9 cellular contexts compared by ENCODE assay signal in genomic region chr10:124733566-124734245, GRCh38. TPM values are rescaled to one million over a fixed set of nuclear protein-coding genes. Genes with fewer than 3 reads are reported as not detected.
DNase-seq lines count a peak whose midpoint lies in the region; ATAC-seq and TF ChIP-seq lines count a peak whose summit lies in the region.
"Had no signal": no experiment of that assay in that cellular context is flagged by ENCODE, and none has a peak within 500 bp of the region (broad histone marks: within the 10 kb centered on the region; RNA-seq: fewer than 3 reads in every experiment).

No MANE protein-coding gene starts in this region.

- H3K9me2 ChIP-seq in hepatocyte (replicated peaks; ENCODE audit: insufficient read depth) = no peaks in the 10 kb centered on the region

- H2AFZ ChIP-seq in IMR-90 (replicated peaks; ENCODE audit: low read length, poor library complexity) = peak overlapping the region; percentile 26
- H2AFZ ChIP-seq in hepatocyte = no peak overlapping the region

- no peak overlapping the region for H3K4me2 ChIP-seq in IMR-90 (ENCODE audit: low read depth, low read length)
- peak overlapping the region; percentile 16 for H3K4me2 ChIP-seq in hepatocyte

- H3K27ac ChIP-seq in IMR-90 (ENCODE audit: insufficient read depth, low read length) = no peak overlapping the region
- peak overlapping the region; percentile 27 for H3K27ac ChIP-seq in hepatocyte
- H3K27ac ChIP-seq in spleen = peak overlapping the region; percentile 71 to 95 (median 87)

- no peak overlapping the region for H4K91ac ChIP-seq in IMR-90 (ENCODE audit: insufficient read depth, low read depth, low read length)

- no peak overlapping the region for H3K23ac ChIP-seq in IMR-90 (ENCODE audit: low read depth, low read length)

- no peak overlapping the region for H2BK5ac ChIP-seq in IMR-90 (ENCODE audit: low read depth, low read length, poor library complexity, severe bottlenecking)

- peaks cover 3 to 33% of the 10 kb centered on the region in 2 experiments; a peak in 2 of 4 replicates for H3K79me1 ChIP-seq in IMR-90 (ENCODE audit: low read depth in 1 of 2, low read length in 2 of 2)

- intact Hi-C loops in IMR-90 (cut with micrococcal nuclease) = no loop called here
- intact Hi-C loops in activated T-helper 2 cell treated with anti-CD3 and anti-CD28 coated beads, Interferon-gamma antibody, Interleukin-2, Interleukin-4, amounts not matched to agents 10 μg/mL and 5 μg/mL and 100 μg/mL, durations not matched to agents 14 hours and 24 hours and 36 hours (cut with micrococcal nuclease) = loop anchor here (1.0 kb wide), 2 partner anchors 8 to 15 kb away; no protein-coding TSS in a partner anchor
- intact Hi-C loops in spleen (cut with DNase I; ENCODE audit: low total_unique reads) = no loop called here

- no peak overlapping the region for H3K4ac ChIP-seq in IMR-90 (ENCODE audit: low read depth, low read length)

- TF ChIP-seq CTCF in IMR-90 (conservative IDR thresholded peaks at IDR 0.05; ENCODE audit: low read depth, low read length) = no peak
- no peak for TF ChIP-seq CTCF in hepatocyte (IDR thresholded peaks at IDR 0.05; ENCODE audit: poor library complexity)
- no peak for TF ChIP-seq CTCF in spleen (IDR thresholded peaks at IDR 0.05 in 8 of 11, conservative IDR thresholded peaks at IDR 0.05 in 3 of 11)

- WGBS in IMR-90 (ENCODE audit: extremely low coverage in 2 of 2, insufficient read length in 1 of 2), 2 experiments = 81% methylated on average over 2 of the region's 13 CpGs; no CpG with 5 or more reads in 1 of the 2 experiments
- 74% methylated on average over 13 of the region's 13 CpGs for WGBS in hepatocyte (ENCODE audit: low lambda C conversion rate, missing lambda C conversion rate)
- WGBS in spleen, 5 donors = 63 to 79% (median 74%) methylated on average over 13 of the region's 13 CpGs

- no peak overlapping the region for H3K4me3 Mint-ChIP-seq in activated T-helper 2 cell treated with anti-CD3 and anti-CD28 coated beads, Interferon-gamma antibody, Interleukin-2, Interleukin-4, amounts not matched to agents 10 μg/mL and 5 μg/mL and 100 μg/mL, durations not matched to agents 14 hours and 24 hours and 36 hours (ENCODE audit: low read depth)

- H4K5ac ChIP-seq in IMR-90 (ENCODE audit: low read depth, low read length) = no peak overlapping the region

- no peak overlapping the region for H3K56ac ChIP-seq in IMR-90 (ENCODE audit: extremely low read depth, insufficient read depth, low read length)

- H3K18ac ChIP-seq in IMR-90 (ENCODE audit: low read depth, low read length) = no peak overlapping the region

- TF ChIP-seq POLR2A in IMR-90 (IDR thresholded peaks at IDR 0.05; ENCODE audit: low read depth, low read length) = no peak
- no peak for TF ChIP-seq POLR2A in spleen (IDR thresholded peaks at IDR 0.05)

- H2BK20ac ChIP-seq in IMR-90 (ENCODE audit: low read depth, low read length) = no peak overlapping the region

- H3K9me3 ChIP-seq in IMR-90 (ENCODE audit: control insufficient read depth, insufficient read depth, low read length) = no peaks in the 10 kb centered on the region
- H3K9me3 ChIP-seq in hepatocyte (ENCODE audit: low read depth) = no peaks in the 10 kb centered on the region
- no peaks in the 10 kb centered on the region for H3K9me3 ChIP-seq in spleen

- CTCF ChIA-PET in IMR-90 (lab: Yijun Ruan, JAX) = interaction anchor here (0.7 kb wide), 1 partner anchor 14 kb away, joined by 3 read pairs; no protein-coding TSS in a partner anchor

- H3K36me3 ChIP-seq in IMR-90 (ENCODE audit: control insufficient read depth, insufficient read depth, low read length) (0 out of 2 replicates have a peak, but pooled peaks cover 1% of the 10 kb centered on the region), hepatocyte (replicated peaks; ENCODE audit: insufficient read depth, low read depth) (no peaks in the 10 kb centered on the region), spleen (peaks cover 0 to 39% (median 0%) of the 10 kb centered on the region in 6 donors)

- H2AK9ac ChIP-seq in IMR-90 (replicated peaks; ENCODE audit: low read depth, low read length, poor library complexity) = peak overlapping the region; percentile 7

- no peak overlapping the region for H3K14ac ChIP-seq in IMR-90 (replicated peaks; ENCODE audit: low read depth, low read length)

- POLR2A ChIA-PET in IMR-90 (lab: Charles Lee; ENCODE audit: unreplicated experiment) = no interaction called here

- H4K8ac ChIP-seq in IMR-90 (ENCODE audit: low read depth in 2 of 2, low read length in 2 of 2) = no peak overlapping the region

- ATAC-seq in IMR-90 (ENCODE audit: low read depth) = no peak
- no peak for ATAC-seq in GM21360 (IDR thresholded peaks at IDR 0.05; ENCODE audit: unreplicated experiment)
- ATAC-seq: left colon had no signal

- TF ChIP-seq RAD21 in IMR-90 (IDR thresholded peaks at IDR 0.05; ENCODE audit: low read length) = no peak

- H3K27me3 ChIP-seq in IMR-90 (ENCODE audit: control insufficient read depth, insufficient read depth, low read length) = no peaks in the 10 kb centered on the region
- H3K27me3 ChIP-seq in hepatocyte = no peaks in the 10 kb centered on the region
- H3K27me3 ChIP-seq in spleen (replicated peaks in 1 of 7) = no peaks in the 10 kb centered on the region

- H2BK15ac ChIP-seq in IMR-90 (ENCODE audit: low read depth, low read length) = no peak overlapping the region

- DNase-seq in IMR-90 (no peak), hepatocyte (ENCODE audit: low spot score) (no peak), spleen (no peak), amygdala (lab: John Stamatoyannopoulos, UW) (no peak), DMS114 treated with DMSO at 0.1 percent for 48 hours (lab: John Stamatoyannopoulos, UW; ENCODE audit: unreplicated experiment) (no peak)
- no peak for DNase-seq in activated T-helper 2 cell treated with anti-CD3 and anti-CD28 coated beads, Interferon-gamma antibody, Interleukin-2, Interleukin-4, amounts not matched to agents 10 μg/mL and 5 μg/mL and 100 μg/mL, durations not matched to agents 14 hours and 24 hours and 36 hours (ENCODE audit: low spot score)
- no peak for DNase-seq in stimulated activated naive CD4-positive, alpha-beta T cell treated with Interleukin-2 at 50 U/mL for 16 hours (lab: John Stamatoyannopoulos, UW)

- H2AK5ac ChIP-seq in IMR-90 (ENCODE audit: low read depth, low read length) = no peak overlapping the region

- peak overlapping the region; percentile 81 for H3K27ac Mint-ChIP-seq in activated T-helper 2 cell treated with anti-CD3 and anti-CD28 coated beads, Interferon-gamma antibody, Interleukin-2, Interleukin-4, amounts not matched to agents 10 μg/mL and 5 μg/mL and 100 μg/mL, durations not matched to agents 14 hours and 24 hours and 36 hours

- H3K9me1 ChIP-seq in IMR-90 (ENCODE audit: insufficient read depth, low read length) = peaks cover 4% of the 10 kb centered on the region; the same call in 1 of the 2 replicates

- no peak overlapping the region for H2BK120ac ChIP-seq in IMR-90 (ENCODE audit: low read depth, low read length)

- peaks cover 94% of the 10 kb centered on the region for H3K79me2 ChIP-seq in hepatocyte

- H3K4me1 Mint-ChIP-seq in activated T-helper 2 cell treated with anti-CD3 and anti-CD28 coated beads, Interferon-gamma antibody, Interleukin-2, Interleukin-4, amounts not matched to agents 10 μg/mL and 5 μg/mL and 100 μg/mL, durations not matched to agents 14 hours and 24 hours and 36 hours (ENCODE audit: low read depth) = peaks cover 56% of the 10 kb centered on the region

- no peaks in the 10 kb centered on the region for H3K9me3 Mint-ChIP-seq in activated T-helper 2 cell treated with anti-CD3 and anti-CD28 coated beads, Interferon-gamma antibody, Interleukin-2, Interleukin-4, amounts not matched to agents 10 μg/mL and 5 μg/mL and 100 μg/mL, durations not matched to agents 14 hours and 24 hours and 36 hours

- peaks cover 40% of the 10 kb centered on the region for H3K36me3 Mint-ChIP-seq in activated T-helper 2 cell treated with anti-CD3 and anti-CD28 coated beads, Interferon-gamma antibody, Interleukin-2, Interleukin-4, amounts not matched to agents 10 μg/mL and 5 μg/mL and 100 μg/mL, durations not matched to agents 14 hours and 24 hours and 36 hours (ENCODE audit: low read depth)

- peaks cover 17% of the 10 kb centered on the region for H4K20me1 ChIP-seq in IMR-90 (ENCODE audit: insufficient read depth, low read length)
- H4K20me1 ChIP-seq in hepatocyte (ENCODE audit: insufficient read depth, poor library complexity, severe bottlenecking) = peaks cover 22% of the 10 kb centered on the region

- H3K27me3 Mint-ChIP-seq in activated T-helper 2 cell treated with anti-CD3 and anti-CD28 coated beads, Interferon-gamma antibody, Interleukin-2, Interleukin-4, amounts not matched to agents 10 μg/mL and 5 μg/mL and 100 μg/mL, durations not matched to agents 14 hours and 24 hours and 36 hours (ENCODE audit: low read depth) = no peaks in the 10 kb centered on the region

- no TSS peak for BruUV-seq in IMR-90 (replicated peaks; lab: Mats Ljungman, UMichigan)

- H3K4me1 ChIP-seq in IMR-90 (ENCODE audit: control insufficient read depth, insufficient read depth, low read length) (peaks cover 18% of the 10 kb centered on the region), hepatocyte (ENCODE audit: insufficient read depth) (peaks cover 52% of the 10 kb centered on the region), spleen (peaks cover 88 to 100% (median 100%) of the 10 kb centered on the region in 6 donors)

- H3K4me3 ChIP-seq in IMR-90 (ENCODE audit: insufficient read depth, low read depth, low read length) = no peak overlapping the region
- H3K4me3 ChIP-seq in hepatocyte = no peak overlapping the region
- H3K4me3 ChIP-seq in spleen = peak overlapping the region in 1 of 8 donors; percentile 40

- H3K9ac ChIP-seq in IMR-90 (ENCODE audit: low read depth, low read length) = no peak overlapping the region

- in situ Hi-C loops in IMR-90 (cut with MboI; ENCODE audit: low sequenced_read_pairs) = no loop called here

- dilution Hi-C loops in IMR-90 (cut with HindIII; ENCODE audit: low sequenced_read_pairs, unreplicated experiment) = no loop called here

RNA-seq across cellular contexts. Expression of gene FAM53B, which starts 10.5 kb away (rescaled TPM):
- total RNA-seq in IMR-90 (2012; rRNA removed) (5.3 and 5.7 TPM in 2 replicates), hepatocyte (20.6 and 23.6 TPM in 2 replicates), spleen (10 to 100 TPM; 43.8 to 94.0 (median 68.9) TPM)
- polyA plus RNA-seq in IMR-90 (2012; rRNA removed) (3.8 and 5.0 TPM in 2 replicates), hepatocyte (9.1 and 10.3 TPM in 2 replicates), spleen (10 to 100 TPM; 13.3 to 35.2 (median 20.0) TPM)
- 2.5 and 4.1 TPM in 2 replicates for polyA plus RNA-seq in IMR-90 (2012; cell fraction: cytosol; rRNA removed)
- 7.0 and 12.4 TPM in 2 replicates for polyA plus RNA-seq in IMR-90 (2012; cell fraction: nucleus; rRNA removed; ENCODE audit: low replicate concordance)
- total RNA-seq in activated T-helper 2 cell treated with anti-CD3 and anti-CD28 coated beads, Interferon-gamma antibody, Interleukin-2, Interleukin-4, amounts not matched to agents 10 μg/mL and 5 μg/mL and 100 μg/mL, durations not matched to agents 14 hours and 24 hours and 36 hours = 18.1 and 19.3 TPM in 2 replicates

RNA-seq across cellular contexts. Expression of gene EEF1AKMT2, which starts 58.0 kb away (rescaled TPM):
- total RNA-seq in IMR-90 (2012; rRNA removed) = 9.7 and 22.8 TPM in 2 replicates
- 9.5 and 12.7 TPM in 2 replicates for polyA plus RNA-seq in IMR-90 (2012; rRNA removed)
- polyA plus RNA-seq in IMR-90 (2012; cell fraction: cytosol; rRNA removed) = 3.4 and 3.9 TPM in 2 replicates
- polyA plus RNA-seq in IMR-90 (2012; cell fraction: nucleus; rRNA removed; ENCODE audit: low replicate concordance) = 1.3 and 13.1 TPM in 2 replicates
- 20.9 and 21.0 TPM in 2 replicates for total RNA-seq in activated T-helper 2 cell treated with anti-CD3 and anti-CD28 coated beads, Interferon-gamma antibody, Interleukin-2, Interleukin-4, amounts not matched to agents 10 μg/mL and 5 μg/mL and 100 μg/mL, durations not matched to agents 14 hours and 24 hours and 36 hours
- 10.5 and 13.4 TPM in 2 replicates for total RNA-seq in hepatocyte
- polyA plus RNA-seq in hepatocyte = 9.8 and 10.3 TPM in 2 replicates
- 10 to 100 TPM; 16.1 to 27.1 (median 18.0) TPM for total RNA-seq in spleen
- 10 to 100 TPM; 15.3 to 18.2 (median 16.3) TPM for polyA plus RNA-seq in spleen
